Comparison of ENCODE assay signal across 12 cellular contexts in the genomic region with DNA sequence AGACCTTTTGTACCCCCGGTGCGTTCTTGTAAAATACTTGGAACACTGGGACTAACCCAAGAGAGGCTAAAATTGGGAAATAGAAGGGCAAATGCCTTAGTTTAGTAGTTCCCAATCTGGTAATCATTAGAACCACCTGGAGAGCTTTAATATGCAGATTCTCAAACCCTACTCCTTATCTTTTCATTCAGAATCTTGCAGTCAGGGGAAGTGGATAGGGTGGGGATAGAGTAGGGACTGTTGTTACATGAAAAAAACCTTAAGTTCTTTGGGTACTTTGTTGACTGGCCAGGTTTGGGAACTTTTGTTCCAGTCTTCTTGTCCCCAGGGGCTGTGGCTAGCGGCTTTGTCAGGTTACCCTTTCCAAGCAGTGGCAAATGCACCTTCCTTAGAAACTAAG. TPM values are rescaled to one million over a fixed set of nuclear protein-coding genes. Genes with fewer than 3 reads are reported as not detected.
A peak's percentile ranks its signal among the peaks of the same experiment; 100 is the strongest.
DNase-seq lines count a peak whose midpoint lies in the region; ATAC-seq and TF ChIP-seq lines count a peak whose summit lies in the region.
"Had no signal": no experiment of that assay in that cellular context is flagged by ENCODE, and none has a peak within 500 bp of the region (broad histone marks: within the 10 kb centered on the region; RNA-seq: fewer than 3 reads in every experiment).

No MANE protein-coding gene starts in this region.

- H3K4me1 Mint-ChIP-seq in activated T-cell treated with anti-CD3 and anti-CD28 coated beads, Interleukin-2, amount 50 U/mL, for 4 hours (ENCODE audit: low read depth) = peaks cover 44% of the 10 kb centered on the region

- no peaks in the 10 kb centered on the region for H3K9me3 Mint-ChIP-seq in activated T-cell treated with anti-CD3 and anti-CD28 coated beads, Interleukin-2, amount 50 U/mL, for 4 hours
- H3K9me3 Mint-ChIP-seq: activated naive CD4-positive, alpha-beta T cell treated with anti-CD3 and anti-CD28 coated beads, Interleukin-2, amount 50 U/mL, for 72 hours had no signal

- H4K20me1 ChIP-seq in DND-41 (ENCODE audit: insufficient read depth, low read length) = peaks cover 3% of the 10 kb centered on the region; the same call in 1 of the 2 replicates

- TF ChIP-seq POLR2A in erythroblast (IDR thresholded peaks at IDR 0.05; ENCODE audit: low read length) (no peak), body of pancreas (IDR thresholded peaks at IDR 0.05) (no peak)

- H3K4me3 ChIP-seq in DND-41 (ENCODE audit: low read depth in 1 of 2, low read length in 2 of 2) (no peak overlapping the region), skin epidermis (no peak overlapping the region), body of pancreas (no peak overlapping the region)
- H3K4me3 ChIP-seq: prostate gland had no signal

- POLR2A ChIA-PET in RWPE1 (lab: Yijun Ruan, JAX; ENCODE audit: low non-redundant PET) = no interaction called here

- H3K9ac ChIP-seq in DND-41 (ENCODE audit: low read depth, low read length) = no peak overlapping the region

- H3K79me2 ChIP-seq in DND-41 (ENCODE audit: insufficient read depth, low read length) = peaks cover 35% of the 10 kb centered on the region; the same call in 1 of the 2 replicates

- WGBS in body of pancreas, 2 donors = 94 to 95% methylated on average over 3 of the region's 3 CpGs

- CTCF ChIA-PET in RWPE1 (lab: Yijun Ruan, JAX) = interaction anchor here (0.6 kb wide), 1 partner anchor 24 kb away, joined by 4 read pairs; no protein-coding TSS in a partner anchor

- no peak overlapping the region for H3K4me2 ChIP-seq in DND-41 (ENCODE audit: insufficient read depth, low read length)

- no peaks in the 10 kb centered on the region for H3K27me3 Mint-ChIP-seq in activated T-cell treated with anti-CD3 and anti-CD28 coated beads, Interleukin-2, amount 50 U/mL, for 4 hours (ENCODE audit: low read depth)

- intact Hi-C loops in body of pancreas (cut with DNase I) = no loop called here

- no peak overlapping the region for H2AFZ ChIP-seq in DND-41 (ENCODE audit: low read depth, low read length)

- DNase-seq in DND-41 (no peak), RWPE1 (ENCODE audit: low spot score) (no peak), erythroblast (lab: John Stamatoyannopoulos, UW) (peak; percentile 18 to 55), NCI-H2029 treated with DMSO at 0.1 percent for 48 hours (lab: John Stamatoyannopoulos, UW) (no peak), body of pancreas (no peak), NOMO-1 treated with DMSO at 0.1 percent for 48 hours (lab: John Stamatoyannopoulos, UW; ENCODE audit: unreplicated experiment) (no peak)
- DNase-seq in activated T-cell treated with anti-CD3 and anti-CD28 coated beads, Interleukin-2, amount 50 U/mL, for 4 hours = no peak
- DNase-seq: cerebellar nuclear complex, NCI-H510A treated with DMSO at 0.1 percent for 48 hours had no signal

- H3K36me3 Mint-ChIP-seq in activated T-cell treated with anti-CD3 and anti-CD28 coated beads, Interleukin-2, amount 50 U/mL, for 4 hours (ENCODE audit: insufficient read depth) = no peaks in the 10 kb centered on the region
- H3K36me3 Mint-ChIP-seq: activated naive CD4-positive, alpha-beta T cell treated with anti-CD3 and anti-CD28 coated beads, Interleukin-2, amount 50 U/mL, for 72 hours had no signal

- H3K36me3 ChIP-seq in DND-41 (ENCODE audit: insufficient read depth, low read length) (no peaks in the 10 kb centered on the region), body of pancreas (replicated peaks in 1 of 2; ENCODE audit: insufficient read depth in 1 of 2, low read depth in 2 of 2) (no peaks in the 10 kb centered on the region)
- H3K36me3 ChIP-seq: prostate gland had no signal

- TF ChIP-seq CTCF in DND-41 (IDR thresholded peaks at IDR 0.05; ENCODE audit: borderline replicate concordance, extremely low read depth, low read length, poor library complexity, severe bottlenecking) (no peak), RWPE1 (conservative IDR thresholded peaks at IDR 0.05; ENCODE audit: low read depth) (no peak), body of pancreas (IDR thresholded peaks at IDR 0.05) (no peak)

- H3K27ac ChIP-seq in DND-41 (ENCODE audit: low read length) (peak overlapping the region; percentile 16; the same call in 1 of the 2 replicates), RWPE1 (peak overlapping the region; percentile 86), skin epidermis (peak overlapping the region in 13 of 21 experiments; percentile 9 to 76 (median 63)), body of pancreas (no peak overlapping the region)
- H3K27ac ChIP-seq: prostate gland had no signal

- H3K27me3 ChIP-seq in DND-41 (ENCODE audit: insufficient read depth, low read length, poor library complexity) (no peaks in the 10 kb centered on the region), body of pancreas (no peaks in the 10 kb centered on the region)

- H3K4me1 ChIP-seq in DND-41 (ENCODE audit: insufficient read depth, low read length) (peaks cover 24% of the 10 kb centered on the region), body of pancreas (peaks cover 15% of the 10 kb centered on the region)
- H3K4me1 ChIP-seq: prostate gland had no signal

- H3K9me3 ChIP-seq in DND-41 (ENCODE audit: insufficient read depth, low read length, severe bottlenecking) (no peaks in the 10 kb centered on the region), body of pancreas (no peaks in the 10 kb centered on the region)
- H3K9me3 ChIP-seq: prostate gland had no signal

- ATAC-seq in DND-41 (ENCODE audit: insufficient read depth, low read depth) (no peak), body of pancreas (no peak)
- no peak for ATAC-seq in activated T-cell treated with anti-CD3 and anti-CD28 coated beads, Interleukin-2, amount 50 U/mL, for 4 hours

- no peak overlapping the region for H3K4me3 Mint-ChIP-seq in activated T-cell treated with anti-CD3 and anti-CD28 coated beads, Interleukin-2, amount 50 U/mL, for 4 hours

RNA-seq across cellular contexts. Expression of a gene that starts 15.9 kb away (rescaled TPM):
- 10 to 100 TPM; 12.5 to 31.6 TPM for total RNA-seq in body of pancreas
- 10 to 100 TPM; 21.9 to 23.3 (median 22.5) TPM for total RNA-seq in activated T-cell treated with anti-CD3 and anti-CD28 coated beads, Interleukin-2, amount 50 U/mL, for 4 hours

RNA-seq across cellular contexts. Expression of a gene that starts 37.7 kb away (rescaled TPM):
- total RNA-seq in body of pancreas = 10 to 100 TPM in 1 of 2 donors, 1 to 10 TPM in 1; 2.0 to 13.0 TPM
- 10 to 100 TPM in 1 of 3 donors, 1 to 10 TPM in 2; 8.4 to 11.7 (median 8.8) TPM for total RNA-seq in activated T-cell treated with anti-CD3 and anti-CD28 coated beads, Interleukin-2, amount 50 U/mL, for 4 hours

RNA-seq across cellular contexts. Expression of a gene that starts 48.5 kb away (rescaled TPM):
- total RNA-seq in body of pancreas = 10 to 100 TPM; 17.4 to 18.1 TPM
- 1 to 10 TPM; 3.6 to 5.5 (median 4.9) TPM for total RNA-seq in activated T-cell treated with anti-CD3 and anti-CD28 coated beads, Interleukin-2, amount 50 U/mL, for 4 hours

Comparison
In these comparisons a context has a peak if more than half of its experiments do, and no peak if none do; other contexts are left out.
1. DNase-seq: peak in erythroblast (2 of 2); none in DND-41 (single experiment), RWPE1 (single experiment), NCI-H2029 treated with DMSO at 0.1 percent for 48 hours (single experiment), body of pancreas (0 of 4), NOMO-1 treated with DMSO at 0.1 percent for 48 hours (single experiment) and activated T-cell treated with anti-CD3 and anti-CD28 coated beads, Interleukin-2, amount 50 U/mL, for 4 hours (single experiment).
2. H3K27ac ChIP-seq: peak in DND-41 (single experiment), RWPE1 (single experiment) and skin epidermis (13 of 21); none in body of pancreas (0 of 4).